In genomic region chr14:76271371-76271770, GRCh38 we compare ENCODE assay signal across 29 cellular contexts.
"Had no signal": no experiment of that assay in that cellular context is flagged by ENCODE, and none has a peak within 500 bp of the region (broad histone marks: within the 10 kb centered on the region; RNA-seq: fewer than 3 reads in every experiment).

No MANE protein-coding gene starts in this region.

- H3K4me3 ChIP-seq: coronary artery, gastrocnemius medialis, heart left ventricle, hepatocyte, ovary, psoas muscle, right lobe of liver, smooth muscle cell, suprapubic skin, transverse colon, upper lobe of right lung, uterus had no signal

- H3K36me3 ChIP-seq: gastrocnemius medialis, heart left ventricle, ovary, right lobe of liver, suprapubic skin, transverse colon, upper lobe of right lung, uterus had no signal

- H3K27me3 ChIP-seq: ovary, right lobe of liver, upper lobe of right lung, uterus had no signal

- FAIRE-seq: kidney had no signal

- H2AFZ ChIP-seq: hepatocyte had no signal

- H3K4me2 ChIP-seq: hepatocyte, smooth muscle cell had no signal

- ATAC-seq: esophagus mucosa; gastrocnemius medialis; heart left ventricle; left lobe of liver; naive thymus-derived CD8-positive, alpha-beta T cell; psoas muscle; right lobe of liver; stimulated activated naive CD8-positive, alpha-beta T cell treated with anti-CD3 and anti-CD28 coated beads, Interleukin-15, amount 100 ng/mL, for 72 hours; upper lobe of right lung had no signal

- H3K27ac ChIP-seq: coronary artery, epithelial cell of prostate, gastrocnemius medialis, heart left ventricle, hepatocyte, ovary, psoas muscle, right lobe of liver, suprapubic skin, transverse colon, upper lobe of right lung, uterus had no signal

- H3K4me1 ChIP-seq: psoas muscle, uterus had no signal

- H3K9me3 ChIP-seq: gastrocnemius medialis, heart left ventricle, ovary, psoas muscle, right lobe of liver, suprapubic skin, transverse colon, upper lobe of right lung, uterus had no signal

- DNase-seq: effector CD4-positive, alpha-beta T cell; foreskin fibroblast; gastrocnemius medialis; heart left ventricle; kidney; mesenchymal stem cell; naive thymus-derived CD8-positive, alpha-beta T cell; nephron progenitor cell; ovary; posterior cingulate gyrus; psoas muscle; retina; right lobe of liver; stimulated activated CD4-positive, alpha-beta T cell treated with anti-CD3 and anti-CD28 coated beads, Interleukin-12 subunit alpha, Interleukin-12 subunit beta, amount 100 ng/mL, for 4 hours; stimulated activated CD4-positive, alpha-beta T cell treated with anti-CD3 and anti-CD28 coated beads, Interleukin-1b, Interleukin-23, amount 100 ng/mL, for 48 hours; stimulated activated CD4-positive, alpha-beta T cell treated with anti-CD3 and anti-CD28 coated beads, Interleukin-4, amount 100 ng/mL, for 1 hour; stimulated activated CD8-positive, alpha-beta memory T cell treated with anti-CD3 and anti-CD28 coated beads, Interleukin-4, amount 100 ng/mL, for 48 hours; stimulated activated naive CD4-positive, alpha-beta T cell; stimulated activated naive CD8-positive, alpha-beta T cell treated with anti-CD3 and anti-CD28 coated beads, Interleukin-15, amount 100 ng/mL, for 72 hours; transverse colon; upper lobe of right lung; uterus had no signal

- H3K79me2 ChIP-seq: hepatocyte had no signal
